In genomic region chr1:116111196-116112021, GRCh38 we compare ENCODE assay signal across 9 cellular contexts. TPM values are rescaled to one million over a fixed set of nuclear protein-coding genes. Genes with fewer than 3 reads are reported as not detected.
A peak's percentile ranks its signal among the peaks of the same experiment; 100 is the strongest.
DNase-seq lines count a peak whose midpoint lies in the region; ATAC-seq and TF ChIP-seq lines count a peak whose summit lies in the region.
"Had no signal": no experiment of that assay in that cellular context is flagged by ENCODE, and none has a peak within 500 bp of the region (broad histone marks: within the 10 kb centered on the region; RNA-seq: fewer than 3 reads in every experiment).

Gene MAB21L3, plus strand, starts transcription at chr1:116111399. Its CDS starts 1,217 bp downstream, at chr1:116112616.

- no peak within 1 kb of the TSS for H3K9ac ChIP-seq in trophoblast cell (ENCODE audit: low read length)

- H2AK5ac ChIP-seq in trophoblast cell (ENCODE audit: low read length): peak within 1 kb of the TSS; percentile 75

- H2AFZ ChIP-seq in trophoblast cell (ENCODE audit: insufficient read depth, low read length, poor library complexity): no peak within 1 kb of the TSS

- H3K4me3 ChIP-seq in RWPE2 (ENCODE audit: severe bottlenecking) (no peak within 1 kb of the TSS), trophoblast cell (ENCODE audit: low read depth, low read length) (no peak within 1 kb of the TSS), tibial nerve (no peak within 1 kb of the TSS)

- ATAC-seq in GM18873 (IDR thresholded peaks at IDR 0.05; ENCODE audit: low FRiP score, unreplicated experiment) (peak; percentile 46), HG02759 (IDR thresholded peaks at IDR 0.05; ENCODE audit: unreplicated experiment) (peak; percentile 68), RWPE2 (ENCODE audit: low read depth) (0 out of 3 replicates have a peak, but pooled peaks have one; percentile 22), HG02970 (IDR thresholded peaks at IDR 0.05; ENCODE audit: low FRiP score, unreplicated experiment) (no peak)

- DNase-seq in RWPE2 (ENCODE audit: low spot score): no peak
- DNase-seq in trophoblast cell: peak in 1 of 2 donors; percentile 12
- no peak for DNase-seq in tibial nerve (ENCODE audit: low spot score in 2 of 2)
- DNase-seq in DMS153 (lab: John Stamatoyannopoulos, UW): no peak
- DNase-seq in epidermal melanocyte (ENCODE audit: insufficient read length, low spot score): no peak

- no peak within 1 kb of the TSS for H3K18ac ChIP-seq in trophoblast cell (ENCODE audit: low read length)

- H3K4me1 ChIP-seq in RWPE2 (ENCODE audit: insufficient read depth, poor library complexity, severe bottlenecking) (peaks cover 44% of the 10 kb centered on the region), trophoblast cell (ENCODE audit: control insufficient read depth in 1 of 2, insufficient read depth in 2 of 2, low read length in 2 of 2) (peaks cover 5 to 13% of the 10 kb centered on the region in 2 experiments), tibial nerve (no peaks in the 10 kb centered on the region)

- H3K14ac ChIP-seq in trophoblast cell (ENCODE audit: low read length): no peak within 1 kb of the TSS

- peak within 1 kb of the TSS; percentile 89 for H3K27ac ChIP-seq in RWPE2 (ENCODE audit: poor library complexity, severe bottlenecking)
- H3K27ac ChIP-seq in trophoblast cell (ENCODE audit: low read depth, low read length): peak within 1 kb of the TSS; percentile 68
- peak within 1 kb of the TSS in 2 of 4 donors; percentile 20 to 24 for H3K27ac ChIP-seq in tibial nerve

- peak within 1 kb of the TSS; percentile 31 for H3K4me2 ChIP-seq in trophoblast cell (ENCODE audit: low read length)

- peak within 1 kb of the TSS; percentile 83 for H3K23ac ChIP-seq in trophoblast cell (ENCODE audit: low read length)

- peak within 1 kb of the TSS; percentile 41 for H4K8ac ChIP-seq in trophoblast cell (ENCODE audit: low read depth, low read length)

- TF ChIP-seq CTCF in RWPE2 (IDR thresholded peaks at IDR 0.05; ENCODE audit: poor library complexity, severe bottlenecking) (no peak), tibial nerve (IDR thresholded peaks at IDR 0.05) (no peak)

- H3K79me2 ChIP-seq in trophoblast cell (ENCODE audit: control insufficient read depth, insufficient read depth, low read length, poor library complexity): no peaks in the 10 kb centered on the region

- H2BK5ac ChIP-seq in trophoblast cell (ENCODE audit: low read depth, low read length, poor library complexity): no peak within 1 kb of the TSS

- no peak for TF ChIP-seq POLR2A in tibial nerve (IDR thresholded peaks at IDR 0.05)

- peak within 1 kb of the TSS; percentile 91 for H2BK12ac ChIP-seq in trophoblast cell (ENCODE audit: low read length)

- H3K4ac ChIP-seq in trophoblast cell (ENCODE audit: low read depth, low read length): no peak within 1 kb of the TSS

- H4K91ac ChIP-seq in trophoblast cell (ENCODE audit: low read depth, low read length): peak within 1 kb of the TSS; percentile 19

- TF ChIP-seq EP300 in tibial nerve (IDR thresholded peaks at IDR 0.05): no peak

- H3K79me1 ChIP-seq in trophoblast cell (ENCODE audit: low read length): no peaks in the 10 kb centered on the region

- H3K36me3 ChIP-seq in RWPE2 (ENCODE audit: low read depth): no peaks in the 10 kb centered on the region
- no peaks in the 10 kb centered on the region for H3K36me3 ChIP-seq in trophoblast cell (ENCODE audit: control insufficient read depth in 1 of 2, insufficient read depth in 2 of 2, low read length in 2 of 2)
- H3K36me3 ChIP-seq in tibial nerve: no peaks in the 10 kb centered on the region

- peak within 1 kb of the TSS; percentile 28 for H2BK120ac ChIP-seq in trophoblast cell (ENCODE audit: insufficient read depth, low read length, poor library complexity)

- H3K27me3 ChIP-seq in RWPE2 (ENCODE audit: insufficient read depth, poor library complexity, severe bottlenecking) (no peaks in the 10 kb centered on the region), trophoblast cell (ENCODE audit: insufficient read depth, low read length) (no peaks in the 10 kb centered on the region), tibial nerve (no peaks in the 10 kb centered on the region)

- H3K9me3 ChIP-seq in RWPE2 (ENCODE audit: severe bottlenecking) (no peaks in the 10 kb centered on the region), trophoblast cell (ENCODE audit: insufficient read depth, low read depth, low read length) (peaks cover 2% of the 10 kb centered on the region), tibial nerve (no peaks in the 10 kb centered on the region)

- no peak within 1 kb of the TSS for H4K12ac ChIP-seq in trophoblast cell (ENCODE audit: low read depth, low read length)

- no CpG with 5 or more reads among the region's 14 CpGs for WGBS in trophoblast cell (ENCODE audit: extremely low coverage, insufficient coverage, insufficient read length)
- WGBS in tibial nerve, 2 donors: 49 to 50% methylated on average over 14 of the region's 14 CpGs

RNA-seq across cellular contexts. Expression of gene MAB21L3, which starts in this region (rescaled TPM):
- 0.55 and 0.68 TPM in 2 replicates for polyA plus RNA-seq in trophoblast cell (2013)
- under 1 TPM in 2 of 4 donors, not detected in 2; 0.22 to 0.63 TPM for total RNA-seq in tibial nerve
- total RNA-seq: T-helper 1 cell treated with Interleukin-12 subunit alpha and Interleukin-12 subunit beta and Interleukin-4 antibody, amounts not matched to agents 30 ng/mL and 1 ng/mL, for 36 hours had no signal
